ENCODE assay signal across 8 cellular contexts in genomic region chr5:174317261-174317894, GRCh38.
DNase-seq lines count a peak whose midpoint lies in the region; ATAC-seq and TF ChIP-seq lines count a peak whose summit lies in the region.

No MANE protein-coding gene starts in this region.

- H3K9me3 ChIP-seq in colonic mucosa, result no peaks in the 10 kb centered on the region
- H3K9me3 ChIP-seq in lung (ENCODE audit: control insufficient read depth in 2 of 2, insufficient read depth in 1 of 2, low read length in 1 of 2), result peaks cover 0 to 3% of the 10 kb centered on the region in 2 donors

- intact Hi-C loops in colonic mucosa (cut with DNase I), result loop anchor here (10.0 kb wide), 1 partner anchor 693 kb away; no protein-coding TSS in a partner anchor

- ATAC-seq in lung (ENCODE audit: insufficient read depth, low FRiP score) (no peak), HG02571 (IDR thresholded peaks at IDR 0.05; ENCODE audit: unreplicated experiment) (no peak), GM21526 (IDR thresholded peaks at IDR 0.05; ENCODE audit: low FRiP score, unreplicated experiment) (no peak)

- no peak overlapping the region for H3K4me3 ChIP-seq in colonic mucosa
- H3K4me3 ChIP-seq in lung, result no peak overlapping the region

- TF ChIP-seq CTCF in colonic mucosa (IDR thresholded peaks at IDR 0.05) (peak; percentile 39), lung (IDR thresholded peaks at IDR 0.05; ENCODE audit: control extremely low read depth, extremely low read depth) (peak; percentile 19)

- H3K36me3 ChIP-seq in colonic mucosa (no peaks in the 10 kb centered on the region), lung (ENCODE audit: control insufficient read depth in 2 of 2, insufficient read depth in 2 of 2, low read length in 2 of 2) (no peaks in the 10 kb centered on the region)

- H3K9ac ChIP-seq in colonic mucosa (ENCODE audit: low read depth in 2 of 2, low read length in 2 of 2), result no peak overlapping the region

- DNase-seq in NCI-H524 (lab: John Stamatoyannopoulos, UW) (peak; percentile 13 to 48), NCI-H524 treated with DMSO at 0.1 percent for 48 hours (lab: John Stamatoyannopoulos, UW) (no peak), NCI-H82 (lab: John Stamatoyannopoulos, UW) (peak; percentile 81), colonic mucosa (no peak), lung (ENCODE audit: low spot score) (no peak), NCI-H187 treated with DMSO at 0.1 percent for 48 hours (lab: John Stamatoyannopoulos, UW) (no peak)

- 20 to 24% methylated on average over 11 of the region's 11 CpGs for WGBS in lung, 2 donors

- H3K27me3 ChIP-seq in colonic mucosa, result no peaks in the 10 kb centered on the region
- no peaks in the 10 kb centered on the region for H3K27me3 ChIP-seq in lung (ENCODE audit: control insufficient read depth, insufficient read depth)

- no peak overlapping the region for H3K27ac ChIP-seq in colonic mucosa
- no peak overlapping the region for H3K27ac ChIP-seq in lung (ENCODE audit: low read depth in 1 of 2, low read length in 1 of 2)

- H3K4me1 ChIP-seq in colonic mucosa (no peaks in the 10 kb centered on the region), lung (ENCODE audit: control insufficient read depth in 2 of 2, insufficient read depth in 2 of 2, low read length in 2 of 2) (no peaks in the 10 kb centered on the region)

Comparison
In these comparisons a context has a peak if more than half of its experiments do, and no peak if none do; other contexts are left out.
1. DNase-seq: peak in NCI-H524 (2 of 2) and NCI-H82 (single experiment); none in NCI-H524 treated with DMSO at 0.1 percent for 48 hours (single experiment), colonic mucosa (single experiment), lung (single experiment) and NCI-H187 treated with DMSO at 0.1 percent for 48 hours (single experiment).